10 cellular contexts compared by ENCODE assay signal in the genomic region with DNA sequence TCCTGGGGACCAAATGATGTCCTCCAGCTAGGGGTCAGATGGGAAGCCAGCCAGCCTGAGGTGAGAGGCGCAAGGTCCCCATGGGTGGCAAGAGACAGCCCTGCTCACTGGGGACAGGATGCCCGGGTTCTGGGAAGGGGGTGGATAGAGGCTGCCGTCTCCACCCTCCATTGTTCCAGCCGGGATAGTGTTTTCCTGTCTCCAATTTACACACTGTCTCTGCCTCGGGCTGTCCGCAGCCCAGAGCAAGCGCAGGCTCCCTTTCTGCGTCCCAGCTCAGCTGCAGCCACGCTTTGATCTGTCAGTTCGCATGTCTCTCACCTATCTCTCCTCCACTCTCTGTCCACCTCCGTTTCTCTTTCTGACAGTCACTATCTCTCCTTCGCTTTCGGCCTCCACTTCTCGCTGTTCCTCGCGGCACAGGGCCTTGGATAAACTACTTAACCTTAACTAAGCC. TPM values are rescaled to one million over a fixed set of nuclear protein-coding genes. Genes with fewer than 3 reads are reported as not detected.
DNase-seq lines count a peak whose midpoint lies in the region; ATAC-seq and TF ChIP-seq lines count a peak whose summit lies in the region.
"Had no signal": no experiment of that assay in that cellular context is flagged by ENCODE, and none has a peak within 500 bp of the region (broad histone marks: within the 10 kb centered on the region; RNA-seq: fewer than 3 reads in every experiment).

No MANE protein-coding gene starts in this region.

- H3K36me3 ChIP-seq in BJ (ENCODE audit: control insufficient read depth, insufficient read depth, low read length) (peaks cover 19% of the 10 kb centered on the region), SK-N-SH (replicated peaks in 1 of 2; ENCODE audit: control insufficient read depth in 1 of 2, insufficient read depth in 2 of 2, low read length in 1 of 2) (peaks cover 16 to 18% of the 10 kb centered on the region in 2 experiments), heart left ventricle (peaks cover 0 to 41% (median 33%) of the 10 kb centered on the region in 9 donors), osteoblast (ENCODE audit: insufficient read depth, low read length) (no peaks in the 10 kb centered on the region)
- H3K36me3 ChIP-seq in effector memory CD4-positive, alpha-beta T cell (ENCODE audit: control insufficient read depth, insufficient read depth, low read length): no peaks in the 10 kb centered on the region

- no peak for TF ChIP-seq CTCF in BJ (IDR thresholded peaks at IDR 0.05; ENCODE audit: insufficient read depth, low read depth, low read length)
- TF ChIP-seq CTCF in SK-N-SH (IDR thresholded peaks at IDR 0.05): no peak
- no peak for TF ChIP-seq CTCF in heart left ventricle (IDR thresholded peaks at IDR 0.05)
- TF ChIP-seq CTCF in osteoblast (IDR thresholded peaks at IDR 0.05; ENCODE audit: extremely low read depth, low read depth, low read length): no peak

- H3F3A ChIP-seq in SK-N-SH (replicated peaks; ENCODE audit: insufficient read depth): peaks cover 5% of the 10 kb centered on the region

- H3K9me3 ChIP-seq in SK-N-SH: no peaks in the 10 kb centered on the region
- no peaks in the 10 kb centered on the region for H3K9me3 ChIP-seq in heart left ventricle
- no peaks in the 10 kb centered on the region for H3K9me3 ChIP-seq in osteoblast (ENCODE audit: low read depth, low read length)
- H3K9me3 ChIP-seq in effector memory CD4-positive, alpha-beta T cell (ENCODE audit: control insufficient read depth, low read length): no peaks in the 10 kb centered on the region

- no peaks in the 10 kb centered on the region for H3K9me2 ChIP-seq in SK-N-SH

- no peaks in the 10 kb centered on the region for H3K36me3 Mint-ChIP-seq in stimulated activated effector memory CD8-positive, alpha-beta T cell treated with anti-CD3 and anti-CD28 coated beads, Interleukin-12 subunit alpha, Interleukin-12 subunit beta, amount 100 ng/mL, for 72 hours

- peaks cover 6 to 22% of the 10 kb centered on the region in 2 experiments; a peak in 2 of 4 replicates for H3K4me1 ChIP-seq in SK-N-SH (ENCODE audit: control insufficient read depth in 1 of 2, insufficient read depth in 2 of 2, low read depth in 1 of 2, low read length in 1 of 2)
- H3K4me1 ChIP-seq in heart left ventricle: peaks cover 0 to 43% (median 13%) of the 10 kb centered on the region in 12 donors
- peaks cover 19% of the 10 kb centered on the region for H3K4me1 ChIP-seq in osteoblast (ENCODE audit: insufficient read depth, low read length)
- peaks cover 19% of the 10 kb centered on the region for H3K4me1 ChIP-seq in effector memory CD4-positive, alpha-beta T cell (ENCODE audit: control insufficient read depth, insufficient read depth, low read length, poor library complexity, severe bottlenecking)

- H3K4me3 Mint-ChIP-seq in stimulated activated effector memory CD8-positive, alpha-beta T cell treated with anti-CD3 and anti-CD28 coated beads, Interleukin-12 subunit alpha, Interleukin-12 subunit beta, amount 100 ng/mL, for 72 hours: no peak overlapping the region

- H3K4me3 ChIP-seq in BJ (ENCODE audit: low read depth, low read length): peak overlapping the region; percentile 74
- peak overlapping the region; percentile 65 to 78 for H3K4me3 ChIP-seq in SK-N-SH (ENCODE audit: low read depth in 2 of 2, low read length in 1 of 2)
- H3K4me3 ChIP-seq in heart left ventricle: peak overlapping the region; percentile 61 to 86 (median 70)
- peak overlapping the region; percentile 77 for H3K4me3 ChIP-seq in osteoblast (ENCODE audit: insufficient read depth, low read length)
- H3K4me3 ChIP-seq in effector memory CD4-positive, alpha-beta T cell (ENCODE audit: insufficient read depth, low read depth, low read length, poor library complexity, severe bottlenecking): no peak overlapping the region

- H3K4me2 ChIP-seq in SK-N-SH: peak overlapping the region; percentile 95
- H3K4me2 ChIP-seq in osteoblast (ENCODE audit: insufficient read depth, low read length): peak overlapping the region; percentile 80

- WGBS in SK-N-SH (ENCODE audit: low lambda C conversion rate): 57% methylated on average over 16 of the region's 16 CpGs
- WGBS in heart left ventricle, 4 donors: 47 to 54% (median 49%) methylated on average over 16 of the region's 16 CpGs

- ATAC-seq in heart left ventricle: peak; percentile 38 to 72 (median 60)
- ATAC-seq in stimulated activated effector memory CD8-positive, alpha-beta T cell treated with anti-CD3 and anti-CD28 coated beads, Interleukin-12 subunit alpha, Interleukin-12 subunit beta, amount 100 ng/mL, for 72 hours: no peak

- peaks cover 30% of the 10 kb centered on the region for H3K79me2 ChIP-seq in SK-N-SH (ENCODE audit: insufficient read depth)
- H3K79me2 ChIP-seq in osteoblast (ENCODE audit: insufficient read depth, low read length): peaks cover 11% of the 10 kb centered on the region

- peaks cover 22% of the 10 kb centered on the region for H4K20me1 ChIP-seq in SK-N-SH (ENCODE audit: insufficient read depth)
- peaks cover 3% of the 10 kb centered on the region for H4K20me1 ChIP-seq in osteoblast (ENCODE audit: insufficient read depth, low read length)

- H3K9ac ChIP-seq in SK-N-SH: peak overlapping the region; percentile 83; the same call in 1 of the 2 replicates

- no peak for DNase-seq in BJ (ENCODE audit: low read depth)
- peak; percentile 66 for DNase-seq in SK-N-SH
- peak; percentile 53 to 72 (median 69) for DNase-seq in heart left ventricle
- DNase-seq in osteoblast (ENCODE audit: insufficient read length, low spot score, missing footprints): peak; percentile 83
- no peak for DNase-seq in nucleus accumbens (lab: John Stamatoyannopoulos, UW)
- DNase-seq in effector memory CD4-positive, alpha-beta T cell: no peak
- DNase-seq in stimulated activated effector memory CD8-positive, alpha-beta T cell treated with anti-CD3 and anti-CD28 coated beads, Interleukin-12 subunit alpha, Interleukin-12 subunit beta, amount 100 ng/mL, for 72 hours (ENCODE audit: low spot score in 2 of 2): no peak
- DNase-seq in NCI-H146 (lab: John Stamatoyannopoulos, UW): no peak
- DNase-seq: activated naive CD4-positive, alpha-beta T cell treated with anti-CD3 and anti-CD28 coated beads for 36 hours; DMS79 treated with DMSO at 0.1 percent for 48 hours had no signal

- no peaks in the 10 kb centered on the region for H3K27me3 ChIP-seq in BJ (ENCODE audit: control insufficient read depth, insufficient read depth, low read length)
- H3K27me3 ChIP-seq in SK-N-SH (ENCODE audit: insufficient read depth): no peaks in the 10 kb centered on the region
- peaks cover 0 to 28% (median 4%) of the 10 kb centered on the region in 9 donors for H3K27me3 ChIP-seq in heart left ventricle
- H3K27me3 ChIP-seq in osteoblast (ENCODE audit: insufficient read depth, low read length): no peaks in the 10 kb centered on the region
- H3K27me3 ChIP-seq in effector memory CD4-positive, alpha-beta T cell (replicated peaks; ENCODE audit: control insufficient read depth, insufficient read depth, low read length, poor library complexity, severe bottlenecking): peaks cover 18% of the 10 kb centered on the region

- H2AFZ ChIP-seq in SK-N-SH (ENCODE audit: low read depth): no peak overlapping the region
- peak overlapping the region; percentile 56 for H2AFZ ChIP-seq in osteoblast (ENCODE audit: low read length)

- CTCF ChIA-PET in BJ (lab: Yijun Ruan, JAX): interaction anchor here (0.6 to 5.9 kb wide), 9 partner anchors 10 to 136 kb away, joined by 3 to 49 read pairs (median 5); partner anchors contain the start of genes POP7 and SLC12A9
- CTCF ChIA-PET in SK-N-SH (lab: Yijun Ruan, JAX): interaction anchor here (0.6 to 17.1 kb wide), 12 partner anchors 9 to 124 kb away, joined by 3 to 220 read pairs (median 10); partner anchors contain the start of genes EPO, POP7 and SLC12A9

- peaks cover 23% of the 10 kb centered on the region for H3K4me1 Mint-ChIP-seq in stimulated activated effector memory CD8-positive, alpha-beta T cell treated with anti-CD3 and anti-CD28 coated beads, Interleukin-12 subunit alpha, Interleukin-12 subunit beta, amount 100 ng/mL, for 72 hours

- TF ChIP-seq EP300 in SK-N-SH (IDR thresholded peaks at IDR 0.05; ENCODE audit: borderline replicate concordance in 1 of 2, low read depth in 1 of 2, low read length in 1 of 2): no peak

- TF ChIP-seq POLR2A in heart left ventricle (IDR thresholded peaks at IDR 0.05): peak in 1 of 2 donors; percentile 47

- H3K27ac ChIP-seq in SK-N-SH (ENCODE audit: low read depth in 2 of 2, low read length in 1 of 2) (no peak overlapping the region), heart left ventricle (peak overlapping the region; percentile 75 to 94 (median 86)), osteoblast (ENCODE audit: low read depth, low read length) (no peak overlapping the region)
- no peak overlapping the region for H3K27ac ChIP-seq in effector memory CD4-positive, alpha-beta T cell (ENCODE audit: insufficient read depth, low read length, poor library complexity, severe bottlenecking)

- H3K27ac Mint-ChIP-seq in stimulated activated effector memory CD8-positive, alpha-beta T cell treated with anti-CD3 and anti-CD28 coated beads, Interleukin-12 subunit alpha, Interleukin-12 subunit beta, amount 100 ng/mL, for 72 hours: no peak overlapping the region
- H3K27ac Mint-ChIP-seq: activated naive CD4-positive, alpha-beta T cell treated with anti-CD3 and anti-CD28 coated beads for 36 hours had no signal

- H3K9me3 Mint-ChIP-seq in stimulated activated effector memory CD8-positive, alpha-beta T cell treated with anti-CD3 and anti-CD28 coated beads, Interleukin-12 subunit alpha, Interleukin-12 subunit beta, amount 100 ng/mL, for 72 hours: no peaks in the 10 kb centered on the region
- H3K9me3 Mint-ChIP-seq: activated naive CD4-positive, alpha-beta T cell treated with anti-CD3 and anti-CD28 coated beads for 36 hours had no signal

- intact Hi-C loops in heart left ventricle (cut with DNase I): loop anchor here in 1 of 10 donors (2.0 kb wide), 1 partner anchor 22 kb away; no protein-coding TSS in a partner anchor

- no peak for TF ChIP-seq RAD21 in SK-N-SH (IDR thresholded peaks at IDR 0.05; ENCODE audit: low read length)

- POLR2A ChIA-PET in BJ (lab: Charles Lee) (interaction anchor here (0.6 kb wide), 1 partner anchor 342 kb away, joined by 4 read pairs; no protein-coding TSS in a partner anchor), SK-N-SH (lab: Yijun Ruan, JAX) (interaction anchor here (0.9 to 1.0 kb wide), 2 partner anchors 27 to 50 kb away, joined by 3 read pairs; partner anchors contain the start of genes SLC12A9 and SRRT)

RNA-seq across cellular contexts. Expression of gene EPHB4, which starts 2.1 kb away (rescaled TPM):
- polyA plus RNA-seq in BJ (2011; rRNA removed) (23.8 and 30.5 TPM in 2 replicates), SK-N-SH (2012; rRNA removed) (51.1 and 64.4 TPM in 2 replicates), heart left ventricle (10 to 100 TPM; 10.7 to 35.2 TPM)
- 40.0 and 41.8 TPM in 2 replicates for polyA minus RNA-seq in BJ (2011; rRNA and poly(A)+ RNA removed)
- 41.3 and 47.7 TPM in 2 replicates for polyA plus RNA-seq in SK-N-SH (2012; cell fraction: cytosol; rRNA removed)
- 150 and 187 TPM in 2 replicates for polyA plus RNA-seq in SK-N-SH (2012; cell fraction: nucleus; rRNA removed)
- total RNA-seq in heart left ventricle (10 to 100 TPM; 18.0 to 76.2 (median 21.4) TPM), osteoblast (41.8 and 47.0 TPM in 2 replicates)

RNA-seq across cellular contexts. Expression of gene SLC12A9, which starts 27.3 kb away (rescaled TPM):
- polyA plus RNA-seq in BJ (2011; rRNA removed): 14.2 and 23.1 TPM in 2 replicates
- 11.1 and 14.5 TPM in 2 replicates for polyA minus RNA-seq in BJ (2011; rRNA and poly(A)+ RNA removed)
- 29.7 and 31.0 TPM in 2 replicates for polyA plus RNA-seq in SK-N-SH (2012; rRNA removed)
- polyA plus RNA-seq in SK-N-SH (2012; cell fraction: cytosol; rRNA removed): 8.1 and 13.3 TPM in 2 replicates
- 121 and 122 TPM in 2 replicates for polyA plus RNA-seq in SK-N-SH (2012; cell fraction: nucleus; rRNA removed)
- 10 to 100 TPM in 1 of 9 donors, 1 to 10 TPM in 8; 4.6 to 23.6 (median 7.0) TPM for total RNA-seq in heart left ventricle
- 10 to 100 TPM in 1 of 2 donors, 1 to 10 TPM in 1; 6.4 to 10.5 TPM for polyA plus RNA-seq in heart left ventricle
- total RNA-seq in osteoblast: 19.5 and 20.0 TPM in 2 replicates

RNA-seq across cellular contexts. Expression of gene TRIP6, which starts 41.9 kb away (rescaled TPM):
- 70.3 and 105 TPM in 2 replicates for polyA plus RNA-seq in BJ (2011; rRNA removed)
- 31.9 and 48.3 TPM in 2 replicates for polyA minus RNA-seq in BJ (2011; rRNA and poly(A)+ RNA removed)
- polyA plus RNA-seq in SK-N-SH (2012; rRNA removed): 6.4 and 6.5 TPM in 2 replicates
- polyA plus RNA-seq in SK-N-SH (2012; cell fraction: cytosol; rRNA removed): 3.4 and 6.2 TPM in 2 replicates
- 19.7 and 20.9 TPM in 2 replicates for polyA plus RNA-seq in SK-N-SH (2012; cell fraction: nucleus; rRNA removed)
- total RNA-seq in heart left ventricle: 10 to 100 TPM in 8 of 9 donors, 1 to 10 TPM in 1; 9.2 to 37.3 (median 17.1) TPM
- polyA plus RNA-seq in heart left ventricle: 10 to 100 TPM; 10.6 to 23.1 TPM
- 115 TPM in 2 replicates for total RNA-seq in osteoblast

RNA-seq across cellular contexts. Expression of gene SRRT, which starts 49.7 kb away (rescaled TPM):
- polyA plus RNA-seq in BJ (2011; rRNA removed): 37.4 and 47.1 TPM in 2 replicates
- polyA minus RNA-seq in BJ (2011; rRNA and poly(A)+ RNA removed): 32.1 and 34.4 TPM in 2 replicates
- polyA plus RNA-seq in SK-N-SH (2012; rRNA removed): 76.5 and 92.7 TPM in 2 replicates
- polyA plus RNA-seq in SK-N-SH (2012; cell fraction: cytosol; rRNA removed): 35.5 and 44.4 TPM in 2 replicates
- polyA plus RNA-seq in SK-N-SH (2012; cell fraction: nucleus; rRNA removed): 460 and 556 TPM in 2 replicates
- 10 to 100 TPM; 31.0 to 62.2 (median 49.5) TPM for total RNA-seq in heart left ventricle
- 10 to 100 TPM; 38.0 to 49.7 TPM for polyA plus RNA-seq in heart left ventricle
- total RNA-seq in osteoblast: 31.2 and 42.0 TPM in 2 replicates

Comparison
In these comparisons a context has a peak if more than half of its experiments do, and no peak if none do; other contexts are left out.
1. DNase-seq: peak in SK-N-SH (single experiment), heart left ventricle (5 of 5) and osteoblast (single experiment); none in BJ (single experiment), nucleus accumbens (0 of 56), effector memory CD4-positive, alpha-beta T cell (0 of 3), stimulated activated effector memory CD8-positive, alpha-beta T cell treated with anti-CD3 and anti-CD28 coated beads, Interleukin-12 subunit alpha, Interleukin-12 subunit beta, amount 100 ng/mL, for 72 hours (0 of 2) and NCI-H146 (single experiment).
2. H3K27ac ChIP-seq: peak in heart left ventricle (12 of 12); none in SK-N-SH (0 of 2), osteoblast (single experiment) and effector memory CD4-positive, alpha-beta T cell (single experiment).